Comparison of ENCODE assay signal across 16 cellular contexts in the genomic region with DNA sequence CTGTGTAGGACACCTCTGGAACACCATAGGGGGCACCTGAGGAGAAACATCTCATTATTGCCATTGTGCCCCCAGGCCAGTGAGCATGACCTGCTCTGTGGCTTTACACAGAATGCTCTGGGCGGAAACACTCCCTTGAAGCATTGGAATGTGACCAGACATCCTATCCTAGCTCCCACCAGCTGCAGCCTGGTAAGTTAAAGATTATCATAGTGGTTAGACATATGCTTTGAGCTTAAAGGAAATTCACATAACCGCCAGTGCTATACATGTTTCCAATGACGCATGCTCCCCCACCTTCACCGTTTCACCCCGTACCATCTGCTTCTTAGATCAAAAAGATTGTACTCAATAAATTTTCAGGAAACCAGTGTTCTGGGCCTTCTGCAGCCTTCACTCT.
A peak's percentile ranks its signal among the peaks of the same experiment; 100 is the strongest.
DNase-seq lines count a peak whose midpoint lies in the region; ATAC-seq, FAIRE-seq and TF ChIP-seq lines count a peak whose summit lies in the region.
"Had no signal": no experiment of that assay in that cellular context is flagged by ENCODE, and none has a peak within 500 bp of the region (broad histone marks: within the 10 kb centered on the region; RNA-seq: fewer than 3 reads in every experiment).

No MANE protein-coding gene starts in this region.

- DNase-seq in astrocyte (ENCODE audit: low read depth) (no peak), mesenchymal stem cell (no peak), SIG-M5 (lab: John Stamatoyannopoulos, UW) (no peak), SKM-1 (lab: John Stamatoyannopoulos, UW; ENCODE audit: unreplicated experiment) (no peak), NCI-H510A (lab: John Stamatoyannopoulos, UW) (no peak)
- DNase-seq: DMS79, H7, IMR-90, NCI-H187 treated with DMSO at 0.1 percent for 48 hours, NCI-H2171, Peyer's patch, SHP77 had no signal

- H3K4ac ChIP-seq in mesenchymal stem cell (ENCODE audit: low read depth in 1 of 2, low read length in 2 of 2) = no peak overlapping the region

- H3K14ac ChIP-seq in mesenchymal stem cell (ENCODE audit: low read length in 2 of 2) = no peak overlapping the region

- peaks cover 2% of the 10 kb centered on the region for H3K27me3 Mint-ChIP-seq in astrocyte (ENCODE audit: low read depth, unreplicated experiment)

- H2BK5ac ChIP-seq in mesenchymal stem cell (ENCODE audit: low read depth, low read length, poor library complexity, severe bottlenecking) = peak overlapping the region; percentile 96

- H3K27me3 ChIP-seq in BLaER1 treated with 17β-estradiol and CSF1 and Interleukin-3, amounts not matched to agents 10 nM and 100 nM = no peaks in the 10 kb centered on the region
- no peaks in the 10 kb centered on the region for H3K27me3 ChIP-seq in astrocyte (ENCODE audit: insufficient read depth, low read length)
- H3K27me3 ChIP-seq in mesenchymal stem cell (ENCODE audit: control insufficient read depth in 1 of 2, insufficient read depth in 1 of 2, low read length in 2 of 2) = no peaks in the 10 kb centered on the region
- H3K27me3 ChIP-seq: Peyer's patch had no signal

- H3K4me1 Mint-ChIP-seq in astrocyte (ENCODE audit: low read depth, unreplicated experiment) = no peaks in the 10 kb centered on the region

- H3K23ac ChIP-seq in mesenchymal stem cell (ENCODE audit: low read length in 2 of 2) = no peak overlapping the region

- H2BK120ac ChIP-seq in mesenchymal stem cell (ENCODE audit: low read depth, low read length) = no peak overlapping the region

- no peaks in the 10 kb centered on the region for H3K79me1 ChIP-seq in mesenchymal stem cell (replicated peaks; ENCODE audit: low read length, poor library complexity, severe bottlenecking)

- H4K91ac ChIP-seq in mesenchymal stem cell (ENCODE audit: low read length) = no peak overlapping the region

- no peak overlapping the region for H3K4me3 ChIP-seq in BLaER1 treated with 17β-estradiol and CSF1 and Interleukin-3, amounts not matched to agents 10 nM and 100 nM
- no peak overlapping the region for H3K4me3 ChIP-seq in astrocyte (ENCODE audit: insufficient read depth, low read depth, low read length)
- no peak overlapping the region for H3K4me3 ChIP-seq in mesenchymal stem cell (ENCODE audit: insufficient read depth in 1 of 2, low read depth in 1 of 2, low read length in 2 of 2)
- H3K4me3 ChIP-seq: A549, Peyer's patch had no signal

- peak overlapping the region in 6 of 11 experiments; percentile 1 to 49 (median 38); a peak in 11 of 22 replicates for H3K4me2 ChIP-seq in BLaER1 treated with 17β-estradiol and CSF1 and Interleukin-3, amounts not matched to agents 10 nM and 100 nM
- H3K4me2 ChIP-seq in astrocyte (ENCODE audit: low read length) = no peak overlapping the region
- H3K4me2 ChIP-seq in mesenchymal stem cell (ENCODE audit: low read length, poor library complexity, severe bottlenecking) = no peak overlapping the region
- H3K4me2 ChIP-seq: A549 had no signal

- H2BK12ac ChIP-seq in mesenchymal stem cell (ENCODE audit: low read length in 2 of 2) = no peak overlapping the region

- no peak overlapping the region for H2BK15ac ChIP-seq in mesenchymal stem cell (ENCODE audit: low read depth, poor library complexity, severe bottlenecking)

- ATAC-seq in HG03354 (IDR thresholded peaks at IDR 0.05; ENCODE audit: poor library complexity, severe bottlenecking, unreplicated experiment) = peak; percentile 87
- ATAC-seq in HG03520 (IDR thresholded peaks at IDR 0.05; ENCODE audit: unreplicated experiment) = no peak
- ATAC-seq: A549 had no signal

- H2AK5ac ChIP-seq in mesenchymal stem cell (ENCODE audit: low read length, severe bottlenecking) = no peak overlapping the region

- H3K27ac Mint-ChIP-seq in astrocyte (ENCODE audit: unreplicated experiment) = peak overlapping the region; percentile 30

- H3K18ac ChIP-seq in mesenchymal stem cell (ENCODE audit: low read depth in 1 of 2, low read length in 2 of 2) = no peak overlapping the region

- H3K36me3 Mint-ChIP-seq in astrocyte (ENCODE audit: low read depth, unreplicated experiment) = no peaks in the 10 kb centered on the region

- no peak overlapping the region for H2AFZ ChIP-seq in astrocyte (ENCODE audit: low read depth, low read length)
- H2AFZ ChIP-seq in mesenchymal stem cell (ENCODE audit: low read depth, low read length) = no peak overlapping the region

- H3K9me3 Mint-ChIP-seq in astrocyte (ENCODE audit: unreplicated experiment) = no peaks in the 10 kb centered on the region

- no peak for FAIRE-seq in astrocyte (lab: Jason Lieb, UNC)
- FAIRE-seq: A549 had no signal

- no peak overlapping the region for H4K8ac ChIP-seq in mesenchymal stem cell (ENCODE audit: low read length)

- H3K9me3 ChIP-seq in BLaER1 treated with 17β-estradiol and CSF1 and Interleukin-3, amounts not matched to agents 10 nM and 100 nM (replicated peaks in 1 of 11) = peaks cover 4 to 61% (median 19%) of the 10 kb centered on the region in 11 experiments; a peak in 15 of 22 replicates
- no peaks in the 10 kb centered on the region for H3K9me3 ChIP-seq in astrocyte (ENCODE audit: insufficient read depth, low read depth, low read length)
- peaks cover 4% of the 10 kb centered on the region for H3K9me3 ChIP-seq in mesenchymal stem cell (ENCODE audit: control insufficient read depth, low read length)
- H3K9me3 ChIP-seq: A549, Peyer's patch had no signal

- H3K4me3 Mint-ChIP-seq in astrocyte (ENCODE audit: unreplicated experiment) = no peak overlapping the region

- no peak overlapping the region for H3K9ac ChIP-seq in BLaER1 treated with 17β-estradiol and CSF1 and Interleukin-3, amounts not matched to agents 10 nM and 100 nM
- no peak overlapping the region for H3K9ac ChIP-seq in astrocyte (ENCODE audit: low read length)
- no peak overlapping the region for H3K9ac ChIP-seq in mesenchymal stem cell (ENCODE audit: low read length)

- H3K27ac ChIP-seq in BLaER1 treated with 17β-estradiol and CSF1 and Interleukin-3, amounts not matched to agents 10 nM and 100 nM = peak overlapping the region in 2 of 11 experiments; percentile 19 to 54; a peak in 3 of 22 replicates
- no peak overlapping the region for H3K27ac ChIP-seq in astrocyte (ENCODE audit: low read depth, low read length)
- peak overlapping the region; percentile 98 for H3K27ac ChIP-seq in mesenchymal stem cell (ENCODE audit: low read length, poor library complexity, severe bottlenecking)
- H3K27ac ChIP-seq: A549, Peyer's patch had no signal

- no peak for TF ChIP-seq CTCF in astrocyte (IDR thresholded peaks at IDR 0.05; ENCODE audit: insufficient read depth, low read depth, low read length)

- 92% methylated on average over 5 of the region's 5 CpGs for WGBS in mesenchymal stem cell

- H3K79me2 ChIP-seq in astrocyte (ENCODE audit: insufficient read depth, low read length) = no peaks in the 10 kb centered on the region

- no peaks in the 10 kb centered on the region for H4K20me1 ChIP-seq in BLaER1 treated with 17β-estradiol and CSF1 and Interleukin-3, amounts not matched to agents 10 nM and 100 nM
- H4K20me1 ChIP-seq in astrocyte (ENCODE audit: insufficient read depth, low read length) = no peaks in the 10 kb centered on the region

- no peaks in the 10 kb centered on the region for H3K36me3 ChIP-seq in BLaER1 treated with 17β-estradiol and CSF1 and Interleukin-3, amounts not matched to agents 10 nM and 100 nM
- H3K36me3 ChIP-seq in astrocyte (ENCODE audit: insufficient read depth, low read length) = no peaks in the 10 kb centered on the region
- H3K36me3 ChIP-seq in mesenchymal stem cell (ENCODE audit: control insufficient read depth in 1 of 2, insufficient read depth in 2 of 2, low read depth in 1 of 2, low read length in 2 of 2) = no peaks in the 10 kb centered on the region
- H3K36me3 ChIP-seq: Peyer's patch had no signal

- H3K4me1 ChIP-seq in BLaER1 treated with 17β-estradiol and CSF1 and Interleukin-3, amounts not matched to agents 10 nM and 100 nM = peaks cover 0 to 21% (median 3%) of the 10 kb centered on the region in 10 experiments; a peak in 9 of 20 replicates
- no peaks in the 10 kb centered on the region for H3K4me1 ChIP-seq in astrocyte (ENCODE audit: insufficient read depth, low read length)
- H3K4me1 ChIP-seq in mesenchymal stem cell (ENCODE audit: control insufficient read depth, insufficient read depth, low read depth, low read length) = peaks cover 2% of the 10 kb centered on the region
- H3K4me1 ChIP-seq: A549, Peyer's patch had no signal

Comparison
In these comparisons a context has a peak if more than half of its experiments do, and no peak if none do; other contexts are left out.
1. H3K4me2 ChIP-seq: peak in BLaER1 treated with 17β-estradiol and CSF1 and Interleukin-3, amounts not matched to agents 10 nM and 100 nM (6 of 11); none in astrocyte (single experiment) and mesenchymal stem cell (single experiment).